In genomic region chr16:22357635-22357971, GRCh38 we compare ENCODE assay signal across 9 cellular contexts. TPM values are rescaled to one million over a fixed set of nuclear protein-coding genes. Genes with fewer than 3 reads are reported as not detected.
DNase-seq lines count a peak whose midpoint lies in the region; ATAC-seq, FAIRE-seq and TF ChIP-seq lines count a peak whose summit lies in the region.
"Had no signal": no experiment of that assay in that cellular context is flagged by ENCODE, and none has a peak within 500 bp of the region (broad histone marks: within the 10 kb centered on the region; RNA-seq: fewer than 3 reads in every experiment).

No MANE protein-coding gene starts in this region.

- no peak for TF ChIP-seq CTCF in OCI-LY1 (IDR thresholded peaks at IDR 0.05; ENCODE audit: low read length)
- no peak for TF ChIP-seq CTCF in mesothelial cell of epicardium (IDR thresholded peaks at IDR 0.05; ENCODE audit: unreplicated experiment)
- no peak for TF ChIP-seq CTCF in pancreas (IDR thresholded peaks at IDR 0.05)
- TF ChIP-seq CTCF in D721Med (IDR thresholded peaks at IDR 0.05; ENCODE audit: insufficient read depth, missing control alignments): no peak

- H3K4me1 ChIP-seq in OCI-LY1 (ENCODE audit: insufficient read depth, low read length, severe bottlenecking): peaks cover 22% of the 10 kb centered on the region
- peaks cover 0 to 15% (median 4%) of the 10 kb centered on the region in 3 donors for H3K4me1 ChIP-seq in pancreas

- no peaks in the 10 kb centered on the region for H3K27me3 Mint-ChIP-seq in mesothelial cell of epicardium (ENCODE audit: low read depth)

- H3K79me2 ChIP-seq in OCI-LY1 (ENCODE audit: insufficient read depth, low read length): peaks cover 4% of the 10 kb centered on the region; the same call in 1 of the 2 replicates

- peak overlapping the region; percentile 4; the same call in 1 of the 2 replicates for H3K4me2 ChIP-seq in OCI-LY1 (ENCODE audit: low read length)

- H3K36me3 ChIP-seq in OCI-LY1 (ENCODE audit: insufficient read depth, low read length) (peaks cover 51% of the 10 kb centered on the region), pancreas (peaks cover 0 to 4% (median 0%) of the 10 kb centered on the region in 3 donors)

- no peak for TF ChIP-seq POLR2A in GM12891 (IDR thresholded peaks at IDR 0.05; ENCODE audit: low read depth, low read length)

- H3K9me3 ChIP-seq in OCI-LY1 (ENCODE audit: low read length): no peaks in the 10 kb centered on the region
- H3K9me3 ChIP-seq in pancreas: no peaks in the 10 kb centered on the region

- H3K4me3 ChIP-seq in OCI-LY1 (ENCODE audit: low read depth, low read length, poor library complexity, severe bottlenecking): no peak overlapping the region
- H3K4me3 ChIP-seq in pancreas: no peak overlapping the region

- H3F3A ChIP-seq in OCI-LY1 (ENCODE audit: insufficient read depth, low read length): no peaks in the 10 kb centered on the region

- FAIRE-seq in GM12891 (lab: Jason Lieb, UNC) (peak; percentile 20), pancreas (lab: Jason Lieb, UNC) (no peak), D721Med (lab: Jason Lieb, UNC) (no peak)

- H3K36me3 Mint-ChIP-seq in mesothelial cell of epicardium: peaks cover 6% of the 10 kb centered on the region

- DNase-seq in GM12891 (ENCODE audit: insufficient read length, low spot score) (no peak), mesothelial cell of epicardium (ENCODE audit: low spot score in 2 of 2, unreplicated experiment in 2 of 2) (no peak), pancreas (no peak), D721Med (ENCODE audit: insufficient read length, low spot score) (no peak), SW 1271 (lab: John Stamatoyannopoulos, UW) (no peak), NCI-H2081 treated with DMSO at 0.1 percent for 48 hours (lab: John Stamatoyannopoulos, UW) (no peak)
- DNase-seq: DND-41 had no signal

- peak; percentile 67 for ATAC-seq in GM21576 (IDR thresholded peaks at IDR 0.05; ENCODE audit: unreplicated experiment)
- no peak for ATAC-seq in pancreas

- H3K9ac ChIP-seq in OCI-LY1 (ENCODE audit: low read length): no peak overlapping the region

- no peaks in the 10 kb centered on the region for H3K9me3 Mint-ChIP-seq in mesothelial cell of epicardium

- H3K4me3 Mint-ChIP-seq in mesothelial cell of epicardium: no peak overlapping the region

- H3K27ac ChIP-seq in OCI-LY1 (ENCODE audit: low read depth, low read length, poor library complexity, severe bottlenecking) (peak overlapping the region; percentile 56), pancreas (no peak overlapping the region)

- no peak overlapping the region for H2AFZ ChIP-seq in OCI-LY1 (ENCODE audit: low read length)

- no peaks in the 10 kb centered on the region for H4K20me1 ChIP-seq in OCI-LY1 (ENCODE audit: insufficient read depth, low read length)

- intact Hi-C loops in pancreas (cut with DNase I): no loop called here

- H3K9me2 ChIP-seq in OCI-LY1 (ENCODE audit: low read depth, low read length): no peaks in the 10 kb centered on the region

- H3K27me3 ChIP-seq in OCI-LY1 (ENCODE audit: insufficient read depth, low read length) (no peaks in the 10 kb centered on the region), pancreas (no peaks in the 10 kb centered on the region)

- 86 to 90% methylated on average over 1 of the region's 1 CpG for WGBS in pancreas, 2 donors

- peaks cover 30% of the 10 kb centered on the region for H3K4me1 Mint-ChIP-seq in mesothelial cell of epicardium

- H3K27ac Mint-ChIP-seq in mesothelial cell of epicardium: peak overlapping the region; percentile 77

TF ChIP-seq in GM12891, 5 proteins besides CTCF, POLR2A, EP300 and RAD21:
- TF ChIP-seq POLR2AphosphoS5 (IDR thresholded peaks at IDR 0.05; ENCODE audit: low read depth, low read length) (no peak), POU2F2 (IDR thresholded peaks at IDR 0.05; ENCODE audit: low read depth, low read length) (no peak), SPI1 (IDR thresholded peaks at IDR 0.05; ENCODE audit: low read depth, low read length) (no peak), PAX5 (IDR thresholded peaks at IDR 0.05; ENCODE audit: insufficient read depth, low read length, severe bottlenecking) (no peak), TAF1 (IDR thresholded peaks at IDR 0.05; ENCODE audit: low read depth, low read length) (no peak)

RNA-seq across cellular contexts. Expression of gene CDR2, which starts 16.8 kb away (rescaled TPM):
- polyA plus RNA-seq in GM12891 (2012; ENCODE audit: low read depth, missing spikeins): 10.7 TPM
- total RNA-seq in mesothelial cell of epicardium (26.3 to 33.0 TPM (median 27.3 TPM) in 3 replicates), pancreas (10 to 100 TPM in 2 of 6 donors, 1 to 10 TPM in 4; 8.3 to 15.5 (median 9.2) TPM)
- polyA plus RNA-seq in pancreas: 1 to 10 TPM; 7.9 to 9.3 TPM
